ENCODE assay signal across 24 cellular contexts in the genomic region with DNA sequence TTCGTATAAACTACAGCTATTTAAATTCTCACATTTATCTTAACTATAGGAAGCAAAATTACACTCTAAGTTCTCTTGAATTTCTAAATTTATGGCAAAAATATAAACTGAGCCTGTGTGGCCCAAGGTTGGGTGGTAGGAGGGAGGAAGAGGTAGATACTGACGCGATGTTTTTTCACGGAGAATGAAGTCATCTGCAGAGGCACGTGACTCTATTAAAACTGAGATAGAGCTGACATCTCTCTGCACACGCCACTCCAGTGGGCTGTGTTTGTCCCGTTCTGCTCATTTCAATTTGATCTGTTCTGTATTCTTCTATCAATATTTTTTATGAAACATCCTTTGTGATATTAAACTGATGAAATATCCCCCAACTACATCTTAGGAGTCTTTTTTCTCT.
DNase-seq lines count a peak whose midpoint lies in the region; ATAC-seq, FAIRE-seq and TF ChIP-seq lines count a peak whose summit lies in the region.
"Had no signal": no experiment of that assay in that cellular context is flagged by ENCODE, and none has a peak within 500 bp of the region (broad histone marks: within the 10 kb centered on the region; RNA-seq: fewer than 3 reads in every experiment).

No MANE protein-coding gene starts in this region.

- BruUV-seq in K562 (replicated peaks; lab: Mats Ljungman, UMichigan): no TSS peak

- H3K27me3 Mint-ChIP-seq in activated naive CD4-positive, alpha-beta T cell treated with anti-CD3 and anti-CD28 coated beads, Interleukin-2, amount 10 ng/mL, durations not matched to agents 7 days and 5 days: peaks cover 36% of the 10 kb centered on the region
- H3K27me3 Mint-ChIP-seq in CD8-positive, alpha-beta T cell (ENCODE audit: low read depth): no peaks in the 10 kb centered on the region
- H3K27me3 Mint-ChIP-seq: CD4-positive, alpha-beta memory T cell had no signal

- H3K4me2 ChIP-seq in K562 (ENCODE audit: insufficient read depth, low read length): no peak overlapping the region
- H3K4me2 ChIP-seq: A549, GM23338 had no signal

- no peak overlapping the region for H3K9ac ChIP-seq in K562 (ENCODE audit: insufficient read depth in 1 of 2, low read depth in 2 of 2, low read length in 2 of 2)
- H3K9ac ChIP-seq: BLaER1 treated with 17β-estradiol and CSF1 and Interleukin-3, amounts not matched to agents 10 nM and 100 nM had no signal

- no peaks in the 10 kb centered on the region for H3K79me2 ChIP-seq in K562 (ENCODE audit: control insufficient read depth, insufficient read depth, low read length)

- H3K27ac ChIP-seq in CD8-positive, alpha-beta T cell (ENCODE audit: low read depth, low read length): no peak overlapping the region
- no peak overlapping the region for H3K27ac ChIP-seq in K562 (ENCODE audit: extremely low read depth, low read depth, low read length)
- H3K27ac ChIP-seq in gastroesophageal sphincter: no peak overlapping the region
- H3K27ac ChIP-seq in right cardiac atrium (ENCODE audit: low read length): no peak overlapping the region
- H3K27ac ChIP-seq: A549; BLaER1 treated with 17β-estradiol and CSF1 and Interleukin-3, amounts not matched to agents 10 nM and 100 nM had no signal

- H3K9me3 ChIP-seq in CD8-positive, alpha-beta T cell (ENCODE audit: low read length): no peaks in the 10 kb centered on the region
- H3K9me3 ChIP-seq in K562 (replicated peaks; ENCODE audit: control insufficient read depth, insufficient read depth, low read depth, low read length) (no peaks in the 10 kb centered on the region), gastroesophageal sphincter (no peaks in the 10 kb centered on the region), right cardiac atrium (ENCODE audit: control insufficient read depth, low read length) (no peaks in the 10 kb centered on the region)
- H3K9me3 ChIP-seq: A549; BE2C; BLaER1 treated with 17β-estradiol and CSF1 and Interleukin-3, amounts not matched to agents 10 nM and 100 nM; Caco-2 had no signal

- no peaks in the 10 kb centered on the region for H3K36me3 ChIP-seq in CD8-positive, alpha-beta T cell (ENCODE audit: insufficient read depth, low read length)
- H3K36me3 ChIP-seq in K562 (ENCODE audit: control insufficient read depth, insufficient read depth, low read length) (no peaks in the 10 kb centered on the region), gastroesophageal sphincter (no peaks in the 10 kb centered on the region)
- H3K36me3 ChIP-seq: BE2C; BLaER1 treated with 17β-estradiol and CSF1 and Interleukin-3, amounts not matched to agents 10 nM and 100 nM had no signal

- H4K20me1 ChIP-seq in K562 (replicated peaks; ENCODE audit: control insufficient read depth, insufficient read depth, low read length): peaks cover 6% of the 10 kb centered on the region

- TF ChIP-seq POLR2A in K562 (conservative IDR thresholded peaks at IDR 0.05) (no peak), gastroesophageal sphincter (IDR thresholded peaks at IDR 0.05) (no peak)

- H3K4me1 Mint-ChIP-seq in activated naive CD4-positive, alpha-beta T cell treated with anti-CD3 and anti-CD28 coated beads, Interleukin-2, amount 10 ng/mL, durations not matched to agents 7 days and 5 days: peaks cover 72% of the 10 kb centered on the region
- peaks cover 64% of the 10 kb centered on the region for H3K4me1 Mint-ChIP-seq in CD8-positive, alpha-beta T cell (ENCODE audit: low read depth)
- H3K4me1 Mint-ChIP-seq: CD14-positive monocyte, GM23338, H9 had no signal

- no peak for TF ChIP-seq EP300 in K562 (IDR thresholded peaks at IDR 0.05; ENCODE audit: low read length)
- TF ChIP-seq EP300 in gastroesophageal sphincter (IDR thresholded peaks at IDR 0.05): no peak

- no peak overlapping the region for H3K4me3 Mint-ChIP-seq in activated naive CD4-positive, alpha-beta T cell treated with anti-CD3 and anti-CD28 coated beads, Interleukin-2, amount 10 ng/mL, durations not matched to agents 7 days and 5 days
- H3K4me3 Mint-ChIP-seq in CD8-positive, alpha-beta T cell: no peak overlapping the region
- H3K4me3 Mint-ChIP-seq: CD14-positive monocyte, GM23338, H9 had no signal

- intact Hi-C loops in CD8-positive, alpha-beta T cell (cut with DNase I, micrococcal nuclease): loop anchor here in 1 of 2 experiments (10.0 kb wide), 1 partner anchor 251 kb away; no protein-coding TSS in a partner anchor
- intact Hi-C loops in K562 (cut with micrococcal nuclease) (no loop called here), right cardiac atrium (cut with DNase I) (no loop called here)

- no peak for TF ChIP-seq RAD21 in K562 (CRISPR knock-in tag; conservative IDR thresholded peaks at IDR 0.05 in 1 of 2, IDR thresholded peaks at IDR 0.05 in 1 of 2)

- CTCF ChIA-PET in activated naive CD4-positive, alpha-beta T cell treated with anti-CD3 and anti-CD28 coated beads, Interleukin-2, amount 10 ng/mL, durations not matched to agents 7 days and 5 days (lab: Charles Lee): interaction anchor here (0.6 kb wide), 1 partner anchor 93 kb away, joined by 3 read pairs; no protein-coding TSS in a partner anchor
- CTCF ChIA-PET in CD8-positive, alpha-beta T cell (lab: Charles Lee): no interaction called here
- CTCF ChIA-PET in K562 (lab: Yijun Ruan, JAX; ENCODE audit: low intra/inter-chr PET ratio): no interaction called here

- H3K4me3 ChIP-seq in CD8-positive, alpha-beta T cell (ENCODE audit: low read depth, low read length): no peak overlapping the region
- H3K4me3 ChIP-seq in K562: no peak overlapping the region
- H3K4me3 ChIP-seq in gastroesophageal sphincter: no peak overlapping the region
- H3K4me3 ChIP-seq in right cardiac atrium (ENCODE audit: low read length): no peak overlapping the region
- H3K4me3 ChIP-seq: A549; BLaER1 treated with 17β-estradiol and CSF1 and Interleukin-3, amounts not matched to agents 10 nM and 100 nM; GM12878; GM23338 had no signal

- DNase-seq in activated naive CD4-positive, alpha-beta T cell treated with anti-CD3 and anti-CD28 coated beads, Interleukin-2, amount 10 ng/mL, durations not matched to agents 7 days and 5 days: no peak
- DNase-seq in activated naive CD4-positive, alpha-beta T cell treated with anti-CD3 and anti-CD28 coated beads, Interleukin-2, amount 50 U/mL, for 72 hours (ENCODE audit: low spot score in 2 of 2): no peak
- DNase-seq in CD8-positive, alpha-beta T cell: no peak
- DNase-seq in K562 (ENCODE audit: extremely low read depth in 1 of 4, low spot score in 3 of 4) (no peak), right cardiac atrium (no peak)
- DNase-seq: 8988T; ACHN; AML-193; BE2C; Caco-2; CD4-positive, alpha-beta memory T cell; DMS153; EL; GDM1; H9 had no signal

- POLR2A ChIA-PET in CD8-positive, alpha-beta T cell (lab: Charles Lee): no interaction called here
- POLR2A ChIA-PET in K562 (lab: Yijun Ruan, JAX): no interaction called here

- peaks cover 6% of the 10 kb centered on the region for H3K9me1 ChIP-seq in K562 (ENCODE audit: control insufficient read depth, insufficient read depth, low read length)

- H2AFZ ChIP-seq in K562 (ENCODE audit: low read depth, low read length): no peak overlapping the region
- H2AFZ ChIP-seq: GM23338 had no signal

- peaks cover 18% of the 10 kb centered on the region for H3K36me3 Mint-ChIP-seq in activated naive CD4-positive, alpha-beta T cell treated with anti-CD3 and anti-CD28 coated beads, Interleukin-2, amount 10 ng/mL, durations not matched to agents 7 days and 5 days
- H3K36me3 Mint-ChIP-seq in activated naive CD4-positive, alpha-beta T cell treated with anti-CD3 and anti-CD28 coated beads, Interleukin-2, amount 50 U/mL, for 72 hours: no peaks in the 10 kb centered on the region
- no peaks in the 10 kb centered on the region for H3K36me3 Mint-ChIP-seq in CD8-positive, alpha-beta T cell
- H3K36me3 Mint-ChIP-seq: CD14-positive monocyte; CD4-positive, alpha-beta memory T cell had no signal

- in situ Hi-C loops in K562 (cut with MboI): no loop called here

- ATAC-seq in activated naive CD4-positive, alpha-beta T cell treated with anti-CD3 and anti-CD28 coated beads, Interleukin-2, amount 50 U/mL, for 72 hours: no peak
- no peak for ATAC-seq in CD8-positive, alpha-beta T cell
- no peak for ATAC-seq in K562
- no peak for ATAC-seq in gastroesophageal sphincter
- ATAC-seq in right cardiac atrium: no peak
- ATAC-seq in HG02588 (IDR thresholded peaks at IDR 0.05; ENCODE audit: unreplicated experiment): no peak
- ATAC-seq: A549, GM12878, GM23338, HCT116 had no signal

- no peaks in the 10 kb centered on the region for H3K27me3 ChIP-seq in CD8-positive, alpha-beta T cell (ENCODE audit: insufficient read depth, low read length)
- H3K27me3 ChIP-seq in K562 (ENCODE audit: control insufficient read depth in 2 of 2, insufficient read depth in 2 of 2, low read length in 2 of 2) (peaks cover 65 to 69% of the 10 kb centered on the region in 2 experiments), gastroesophageal sphincter (peaks cover 9% of the 10 kb centered on the region), right cardiac atrium (ENCODE audit: control insufficient read depth, insufficient read depth) (no peaks in the 10 kb centered on the region)
- H3K27me3 ChIP-seq: BE2C had no signal

- no peak for TF ChIP-seq CTCF in CD8-positive, alpha-beta T cell (IDR thresholded peaks at IDR 0.05)
- TF ChIP-seq CTCF in K562 (IDR thresholded peaks at IDR 0.05 in 2 of 3, conservative IDR thresholded peaks at IDR 0.05 in 1 of 3; ENCODE audit: insufficient read depth in 2 of 3, low read depth in 1 of 3, low read length in 3 of 3) (no peak), gastroesophageal sphincter (IDR thresholded peaks at IDR 0.05) (no peak)

- peaks cover 61% of the 10 kb centered on the region for H3K4me1 ChIP-seq in CD8-positive, alpha-beta T cell (ENCODE audit: insufficient read depth, low read length)
- no peaks in the 10 kb centered on the region; a peak in 1 of 5 replicates for H3K4me1 ChIP-seq in K562 (replicated peaks in 1 of 2; ENCODE audit: control insufficient read depth in 2 of 2, insufficient read depth in 2 of 2, low read length in 2 of 2)
- H3K4me1 ChIP-seq in gastroesophageal sphincter: no peaks in the 10 kb centered on the region
- no peaks in the 10 kb centered on the region for H3K4me1 ChIP-seq in right cardiac atrium (ENCODE audit: control insufficient read depth, insufficient read depth, low read length)
- H3K4me1 ChIP-seq: A549, BE2C, Caco-2 had no signal

- H3K9me3 Mint-ChIP-seq in activated naive CD4-positive, alpha-beta T cell treated with anti-CD3 and anti-CD28 coated beads, Interleukin-2, amount 10 ng/mL, durations not matched to agents 7 days and 5 days: peaks cover 8% of the 10 kb centered on the region
- H3K9me3 Mint-ChIP-seq in activated naive CD4-positive, alpha-beta T cell treated with anti-CD3 and anti-CD28 coated beads, Interleukin-2, amount 50 U/mL, for 72 hours: no peaks in the 10 kb centered on the region
- peaks cover 6% of the 10 kb centered on the region for H3K9me3 Mint-ChIP-seq in CD8-positive, alpha-beta T cell
- H3K9me3 Mint-ChIP-seq: CD4-positive, alpha-beta memory T cell; H9 had no signal

- under 1% methylated on average over 7 of the region's 7 CpGs for WGBS in K562 (ENCODE audit: insufficient coverage, low coverage, missing lambda C conversion rate)
- 58 to 85% methylated on average over 7 of the region's 7 CpGs for WGBS in gastroesophageal sphincter (ENCODE audit: low coverage in 1 of 2), 2 donors
- WGBS in right cardiac atrium: 74% methylated on average over 7 of the region's 7 CpGs

- FAIRE-seq in K562 (lab: Jason Lieb, UNC): no peak
- FAIRE-seq: A549, GM12878, GM19239 had no signal

- peak overlapping the region; percentile 54 for H3K27ac Mint-ChIP-seq in activated naive CD4-positive, alpha-beta T cell treated with anti-CD3 and anti-CD28 coated beads, Interleukin-2, amount 10 ng/mL, durations not matched to agents 7 days and 5 days
- no peak overlapping the region for H3K27ac Mint-ChIP-seq in activated naive CD4-positive, alpha-beta T cell treated with anti-CD3 and anti-CD28 coated beads, Interleukin-2, amount 50 U/mL, for 72 hours
- H3K27ac Mint-ChIP-seq in CD8-positive, alpha-beta T cell: peak overlapping the region; percentile 35
- H3K27ac Mint-ChIP-seq: CD14-positive monocyte, GM23338, H9 had no signal

Comparison
In these comparisons a context has a peak if more than half of its experiments do, and no peak if none do; other contexts are left out.
1. H3K27ac Mint-ChIP-seq: peak in activated naive CD4-positive, alpha-beta T cell treated with anti-CD3 and anti-CD28 coated beads, Interleukin-2, amount 10 ng/mL, durations not matched to agents 7 days and 5 days (single experiment) and CD8-positive, alpha-beta T cell (single experiment); none in activated naive CD4-positive, alpha-beta T cell treated with anti-CD3 and anti-CD28 coated beads, Interleukin-2, amount 50 U/mL, for 72 hours (0 of 2).